ENCODE assay signal across 34 cellular contexts in the genomic region with DNA sequence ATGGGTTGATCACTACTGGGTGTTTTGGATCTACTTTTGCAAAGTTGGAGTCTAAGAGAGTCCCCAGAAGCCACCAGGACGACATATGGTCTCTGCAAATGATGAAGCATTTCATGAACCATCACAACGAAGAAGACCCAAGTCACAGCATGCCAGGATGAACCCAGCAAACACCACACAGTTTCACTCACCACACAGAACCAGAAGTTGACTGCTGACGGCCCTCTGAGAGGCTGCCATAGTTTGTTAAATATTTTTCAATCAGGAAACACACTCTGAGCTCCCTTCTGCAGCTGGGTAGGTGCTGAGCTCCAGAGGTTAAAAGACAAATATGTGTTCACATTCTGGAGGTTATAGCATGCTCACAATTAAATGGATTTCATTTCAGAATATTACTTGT.
"Had no signal": no experiment of that assay in that cellular context is flagged by ENCODE, and none has a peak within 500 bp of the region (broad histone marks: within the 10 kb centered on the region; RNA-seq: fewer than 3 reads in every experiment).

No MANE protein-coding gene starts in this region.

- H3K36me3 ChIP-seq: MG63 had no signal

- H3K4me3 ChIP-seq: MG63 had no signal

- H3K4me2 ChIP-seq: KMS-11 had no signal

- H3K9me3 ChIP-seq: MG63 had no signal

- H3K9ac ChIP-seq: KMS-11 had no signal

- H3K27me3 ChIP-seq: MG63 had no signal

- H3K27ac ChIP-seq: KMS-11 had no signal

- DNase-seq: Karpas-422, Kasumi-1, MG63, MM.1S, MV-4-11, NCI-H1048, NCI-H1092, NCI-H1092 treated with DMSO at 0.1 percent for 48 hours, NCI-H1105, NCI-H1105 treated with DMSO at 0.1 percent for 48 hours, NCI-H1417, NCI-H1417 treated with DMSO at 0.1 percent for 48 hours, NCI-H1436, NCI-H1436 treated with DMSO at 0.1 percent for 48 hours, NCI-H146, NCI-H1694, NCI-H1694 treated with DMSO at 0.1 percent for 48 hours, NCI-H187, NCI-H187 treated with DMSO at 0.1 percent for 48 hours, NCI-H1930, NCI-H2029, NCI-H2029 treated with DMSO at 0.1 percent for 48 hours, NCI-H2081, NCI-H2081 treated with DMSO at 0.1 percent for 48 hours, NCI-H2107, NCI-H2171, NCI-H2171 treated with DMSO at 0.1 percent for 48 hours, NCI-H2227 treated with DMSO at 0.1 percent for 48 hours, NCI-H226, NCI-H345, NCI-H446, NCI-H446 treated with DMSO at 0.1 percent for 48 hours, NCI-H510A had no signal
